ENCODE assay signal across 16 cellular contexts in the genomic region with DNA sequence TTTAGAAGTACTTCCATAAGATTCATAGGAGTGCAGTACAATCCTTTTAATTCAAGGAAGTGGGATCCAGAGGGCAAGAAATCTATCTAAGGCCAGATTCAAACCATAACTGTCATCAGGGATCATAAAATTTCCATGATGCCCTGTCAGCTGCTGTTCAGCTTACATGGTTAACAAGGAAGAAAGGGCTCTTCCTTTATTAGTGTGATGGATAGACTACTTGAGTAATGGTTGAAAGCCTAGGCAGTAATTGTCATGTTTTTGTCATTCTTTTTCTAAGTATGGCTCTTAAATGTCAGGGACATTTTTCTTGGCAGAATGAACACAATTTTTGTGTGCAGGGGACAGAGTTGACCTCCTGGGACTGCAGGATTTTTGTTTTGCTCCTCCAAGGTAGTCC.
"Had no signal": no experiment of that assay in that cellular context is flagged by ENCODE, and none has a peak within 500 bp of the region (broad histone marks: within the 10 kb centered on the region; RNA-seq: fewer than 3 reads in every experiment).

No MANE protein-coding gene starts in this region.

- H3K4me1 ChIP-seq: foreskin keratinocyte, left lung, lower lobe of right lung had no signal

- H3K79me2 ChIP-seq: hepatocyte had no signal

- DNase-seq: dermis blood vessel endothelial cell; dorsolateral prefrontal cortex; effector CD4-positive, alpha-beta T cell; effector memory CD4-positive, alpha-beta T cell; foreskin keratinocyte; heart left ventricle; left cardiac atrium; left lung; left ventricle myocardium superior; lower lobe of right lung; mesenchymal stem cell; mucosa of descending colon had no signal

- H3K9me3 ChIP-seq: esophagus muscularis mucosa, gastroesophageal sphincter, heart left ventricle, left lung, lower lobe of right lung, mucosa of descending colon had no signal

- ATAC-seq: foreskin keratinocyte, gastroesophageal sphincter, left lung, left ventricle myocardium superior, lower lobe of right lung, mucosa of descending colon had no signal

- H3K4me3 ChIP-seq: coronary artery, dorsolateral prefrontal cortex, esophagus muscularis mucosa, gastroesophageal sphincter, heart left ventricle, hepatocyte, left lung, lower lobe of right lung, mucosa of descending colon had no signal

- H3K4me2 ChIP-seq: hepatocyte had no signal

- H3K36me3 ChIP-seq: esophagus muscularis mucosa, gastroesophageal sphincter, heart left ventricle, left lung, lower lobe of right lung had no signal

- H3K27me3 ChIP-seq: dorsolateral prefrontal cortex, esophagus muscularis mucosa, gastroesophageal sphincter, heart left ventricle, left lung had no signal

- H3K27ac ChIP-seq: dorsolateral prefrontal cortex, foreskin keratinocyte, gastroesophageal sphincter, heart left ventricle, hepatocyte, left lung, lower lobe of right lung had no signal

- H2AFZ ChIP-seq: hepatocyte had no signal
